Comparison of ENCODE assay signal across 1 cellular context in the genomic region with DNA sequence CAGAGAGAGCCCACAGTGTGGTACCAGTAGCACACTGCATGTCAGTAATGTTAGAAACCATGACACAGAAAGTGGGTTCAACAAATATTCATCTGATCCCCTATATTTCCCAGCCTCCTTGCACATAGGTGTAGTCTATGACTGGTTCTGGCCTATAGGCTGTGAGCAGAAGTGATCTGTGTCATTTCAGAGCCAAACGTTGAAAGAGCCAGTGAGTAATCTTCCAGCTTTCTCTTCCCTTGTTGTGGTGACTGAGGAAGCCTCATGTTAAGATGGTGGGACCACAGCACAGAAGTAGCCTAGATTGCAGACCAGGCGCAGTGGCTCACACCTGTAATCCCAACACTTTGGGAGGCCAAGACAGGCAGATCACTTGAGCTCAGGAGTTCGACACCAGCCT.
TF ChIP-seq lines count a peak whose summit lies in the region.

No MANE protein-coding gene starts in this region.

TF ChIP-seq in IMR-90, 13 proteins besides CTCF, POLR2A, EP300 and RAD21 (continued from another document):
- TF ChIP-seq MAFK (IDR thresholded peaks at IDR 0.05; ENCODE audit: low read depth, low read length) (no peak), SMC3 (IDR thresholded peaks at IDR 0.05; ENCODE audit: low read depth, low read length) (no peak), USF2 (IDR thresholded peaks at IDR 0.05; ENCODE audit: low read depth, low read length) (no peak)
TF ChIP-seq in IMR-90: peak in this region for 0.
